16 cellular contexts compared by ENCODE assay signal in genomic region chr3:149472393-149472792, GRCh38. TPM values are rescaled to one million over a fixed set of nuclear protein-coding genes. Genes with fewer than 3 reads are reported as not detected.
DNase-seq lines count a peak whose midpoint lies in the region; FAIRE-seq and TF ChIP-seq lines count a peak whose summit lies in the region.
"Had no signal": no experiment of that assay in that cellular context is flagged by ENCODE, and none has a peak within 500 bp of the region (broad histone marks: within the 10 kb centered on the region; RNA-seq: fewer than 3 reads in every experiment).

No MANE protein-coding gene starts in this region.

- H3K4me1 ChIP-seq in hepatocyte (ENCODE audit: insufficient read depth) (peaks cover 32% of the 10 kb centered on the region), small intestine (ENCODE audit: control insufficient read depth in 2 of 2, insufficient read depth in 1 of 2, low read depth in 1 of 2, low read length in 1 of 2) (peaks cover 6 to 16% of the 10 kb centered on the region in 2 donors)

- no peak for FAIRE-seq in small intestine (lab: Jason Lieb, UNC)

- no peaks in the 10 kb centered on the region for H3K9me2 ChIP-seq in hepatocyte (replicated peaks; ENCODE audit: insufficient read depth)

- 30% methylated on average over 1 of the region's 1 CpG for WGBS in hepatocyte (ENCODE audit: low lambda C conversion rate, missing lambda C conversion rate)
- WGBS in small intestine, 3 donors = 44 to 81% (median 62%) methylated on average over 1 of the region's 1 CpG

- H3K9me3 ChIP-seq in hepatocyte (ENCODE audit: low read depth) (no peaks in the 10 kb centered on the region), small intestine (ENCODE audit: control insufficient read depth, low read depth) (no peaks in the 10 kb centered on the region)
- H3K9me3 ChIP-seq: adrenal gland, Peyer's patch had no signal

- no peaks in the 10 kb centered on the region for H3K27me3 ChIP-seq in hepatocyte
- no peaks in the 10 kb centered on the region for H3K27me3 ChIP-seq in small intestine (ENCODE audit: control insufficient read depth in 2 of 2, insufficient read depth in 2 of 2, low read length in 2 of 2)
- H3K27me3 ChIP-seq: adrenal gland, Peyer's patch had no signal

- H3K4me3 ChIP-seq in HFF-Myc (replicated peaks; ENCODE audit: low read depth, low read length) = no peak overlapping the region
- H3K4me3 ChIP-seq in hepatocyte = no peak overlapping the region
- no peak overlapping the region for H3K4me3 ChIP-seq in small intestine (ENCODE audit: low read depth in 1 of 2, low read length in 2 of 2)
- H3K4me3 ChIP-seq: adrenal gland, Peyer's patch had no signal

- no peaks in the 10 kb centered on the region for H3K36me3 ChIP-seq in hepatocyte (replicated peaks; ENCODE audit: insufficient read depth, low read depth)
- H3K36me3 ChIP-seq in small intestine (ENCODE audit: control insufficient read depth in 2 of 2, insufficient read depth in 2 of 2, low read length in 2 of 2) = no peaks in the 10 kb centered on the region
- H3K36me3 ChIP-seq: adrenal gland, Peyer's patch had no signal

- no peak overlapping the region for H2AFZ ChIP-seq in hepatocyte

- DNase-seq in HFF-Myc (ENCODE audit: extremely low read depth, low read depth) (peak; percentile 48), SHP77 (lab: John Stamatoyannopoulos, UW) (peak; percentile 78 to 88), hepatocyte (ENCODE audit: low spot score) (no peak), small intestine (no peak), HuH-7.5 (ENCODE audit: low spot score) (no peak), NCI-H187 treated with DMSO at 0.1 percent for 48 hours (lab: John Stamatoyannopoulos, UW) (no peak)
- DNase-seq in effector CD4-positive, alpha-beta T cell = no peak
- DNase-seq: activated T-cell treated with anti-CD3 and anti-CD28 coated beads, Interleukin-2, amount 50 U/mL, for 4 hours; adrenal gland; CD4-positive, alpha-beta memory T cell; foreskin melanocyte; H9; NCI-H2227 treated with DMSO at 0.1 percent for 48 hours; Peyer's patch; stimulated activated naive CD4-positive, alpha-beta T cell; T-helper 2 cell had no signal

- no peak overlapping the region for H3K4me2 ChIP-seq in hepatocyte

- H3K27ac ChIP-seq in hepatocyte = peak overlapping the region; percentile 88
- H3K27ac ChIP-seq in small intestine (ENCODE audit: low read depth in 1 of 2, low read length in 1 of 2) = peak overlapping the region; percentile 69 to 91

- no peaks in the 10 kb centered on the region for H4K20me1 ChIP-seq in hepatocyte (ENCODE audit: insufficient read depth, poor library complexity, severe bottlenecking)

- H3K79me2 ChIP-seq in hepatocyte = peaks cover 21% of the 10 kb centered on the region

- TF ChIP-seq CTCF in HFF-Myc (IDR thresholded peaks at IDR 0.05; ENCODE audit: low read depth, low read length, missing control alignments) (no peak), hepatocyte (IDR thresholded peaks at IDR 0.05; ENCODE audit: poor library complexity) (no peak)

RNA-seq across cellular contexts. Expression of gene TM4SF4, which starts 2.1 kb away (rescaled TPM):
- total RNA-seq in hepatocyte = 763 and 899 TPM in 2 replicates
- 366 and 434 TPM in 2 replicates for polyA plus RNA-seq in hepatocyte
- 1,000 to 10,000 TPM in 1 of 3 donors, 100 to 1,000 TPM in 2; 656 to 2,254 (median 660) TPM for polyA plus RNA-seq in small intestine
- total RNA-seq: CD4-positive, alpha-beta memory T cell; H9 had no signal
- polyA plus RNA-seq: CD4-positive, alpha-beta memory T cell had no signal

Comparison
In these comparisons a context has a peak if more than half of its experiments do, and no peak if none do; other contexts are left out.
1. DNase-seq: peak in HFF-Myc (single experiment) and SHP77 (2 of 2); none in hepatocyte (single experiment), small intestine (single experiment), effector CD4-positive, alpha-beta T cell (single experiment), HuH-7.5 (single experiment) and NCI-H187 treated with DMSO at 0.1 percent for 48 hours (single experiment).